ENCODE assay signal across 8 cellular contexts in the genomic region with DNA sequence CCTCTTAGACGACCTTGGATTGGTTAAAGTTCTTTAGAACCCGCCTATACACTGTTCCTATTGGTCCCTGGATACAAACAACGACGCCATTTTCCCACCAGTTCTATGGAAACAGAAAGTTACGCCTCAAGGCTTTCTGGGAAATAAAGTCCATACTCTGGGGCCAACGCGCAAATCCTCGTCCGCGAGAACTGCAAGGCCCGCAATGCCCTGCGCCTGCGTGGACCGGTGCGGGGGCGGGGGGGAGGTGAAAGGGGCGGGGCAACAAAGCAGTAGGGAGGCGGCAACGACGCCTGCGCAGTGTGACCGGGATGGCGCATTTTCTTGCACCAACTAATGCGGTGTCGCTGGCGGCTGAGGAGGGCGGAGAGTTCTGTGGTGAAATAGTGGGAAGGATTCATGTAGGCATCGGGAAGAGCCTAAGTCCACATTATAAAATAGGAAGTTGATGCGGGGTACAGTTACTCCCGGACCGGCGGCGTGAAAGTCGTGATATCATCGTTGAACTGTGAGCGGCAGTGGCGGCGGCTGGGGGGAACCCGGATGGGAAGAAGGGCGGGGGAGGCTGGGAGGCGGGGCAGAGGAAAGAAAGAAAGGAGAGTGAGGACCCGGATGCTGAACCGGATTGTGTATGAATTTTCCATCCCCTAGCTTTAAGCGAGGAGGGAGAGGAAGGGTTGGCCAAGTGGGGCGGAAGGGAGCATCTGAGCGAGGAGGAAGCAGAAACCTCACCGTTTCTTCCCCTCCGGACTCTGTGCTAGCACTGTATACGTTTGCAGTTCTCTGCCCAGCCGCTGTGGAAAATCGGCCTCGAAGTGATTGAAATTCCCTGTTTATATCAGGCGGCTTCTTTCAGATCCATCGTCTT. TPM values are rescaled to one million over a fixed set of nuclear protein-coding genes. Genes with fewer than 3 reads are reported as not detected.
DNase-seq lines count a peak whose midpoint lies in the region; ATAC-seq and TF ChIP-seq lines count a peak whose summit lies in the region.

Gene GGPS1, plus strand, starts transcription at position 300 of the 868 bp plus-strand sequence. CDS start 6,695 bp downstream, outside the sequence.

- H3K4me1 ChIP-seq in OCI-LY1 (ENCODE audit: insufficient read depth, low read length, severe bottlenecking) (peaks cover 54% of the 10 kb centered on the region), mesodermal cell (ENCODE audit: control insufficient read depth, insufficient read depth, low read length, poor library complexity, severe bottlenecking) (peaks cover 9% of the 10 kb centered on the region)

- peak within 1 kb of the TSS; percentile 84 for H3K4me2 ChIP-seq in OCI-LY1 (ENCODE audit: low read length)

- H3K9ac ChIP-seq in OCI-LY1 (ENCODE audit: low read length): peak within 1 kb of the TSS; percentile 91

- no peak within 1 kb of the TSS for H2AFZ ChIP-seq in OCI-LY1 (ENCODE audit: low read length)

- peaks cover 12% of the 10 kb centered on the region for H3K27me3 Mint-ChIP-seq in endothelial cell (ENCODE audit: unreplicated experiment)

- peak within 1 kb of the TSS; percentile 89 for H3K27ac Mint-ChIP-seq in endothelial cell (ENCODE audit: unreplicated experiment)

- peaks cover 6% of the 10 kb centered on the region for H3K36me3 Mint-ChIP-seq in endothelial cell (ENCODE audit: low read depth, unreplicated experiment)

- H3K9me3 Mint-ChIP-seq in endothelial cell (ENCODE audit: unreplicated experiment): no peaks in the 10 kb centered on the region

- H4K20me1 ChIP-seq in OCI-LY1 (ENCODE audit: insufficient read depth, low read length): no peaks in the 10 kb centered on the region

- H3K27ac ChIP-seq in OCI-LY1 (ENCODE audit: low read depth, low read length, poor library complexity, severe bottlenecking) (peak within 1 kb of the TSS; percentile 93), mesodermal cell (ENCODE audit: low read depth, low read length, severe bottlenecking) (peak within 1 kb of the TSS; percentile 97)

- H3K4me3 Mint-ChIP-seq in endothelial cell (ENCODE audit: unreplicated experiment): no peak within 1 kb of the TSS

- H3K9me3 ChIP-seq in OCI-LY1 (ENCODE audit: low read length) (no peaks in the 10 kb centered on the region), mesodermal cell (ENCODE audit: control insufficient read depth, low read length) (no peaks in the 10 kb centered on the region)

- H3K4me1 Mint-ChIP-seq in endothelial cell (ENCODE audit: unreplicated experiment): peaks cover 31% of the 10 kb centered on the region

- peak; percentile 59 for ATAC-seq in GM21526 (IDR thresholded peaks at IDR 0.05; ENCODE audit: low FRiP score, unreplicated experiment)

- H3K79me2 ChIP-seq in OCI-LY1 (ENCODE audit: insufficient read depth, low read length): peaks cover 74% of the 10 kb centered on the region

- H3K27me3 ChIP-seq in OCI-LY1 (ENCODE audit: insufficient read depth, low read length): no peaks in the 10 kb centered on the region

- peaks cover 13% of the 10 kb centered on the region; the same call in 1 of the 2 replicates for H3K36me3 ChIP-seq in OCI-LY1 (ENCODE audit: insufficient read depth, low read length)
- peaks cover 6% of the 10 kb centered on the region for H3K36me3 ChIP-seq in mesodermal cell (ENCODE audit: control insufficient read depth, insufficient read depth, low read length)

- TF ChIP-seq CTCF in OCI-LY1 (IDR thresholded peaks at IDR 0.05; ENCODE audit: low read length) (no peak), endothelial cell (IDR thresholded peaks at IDR 0.05; ENCODE audit: unreplicated experiment) (no peak)

- DNase-seq in DMS 273 (lab: John Stamatoyannopoulos, UW; ENCODE audit: unreplicated experiment): peak; percentile 100
- DNase-seq in HuH-7 (ENCODE audit: low spot score): peak; percentile 77
- DNase-seq in activated CD8-positive, alpha-beta memory T cell treated with anti-CD3 and anti-CD28 coated beads, Interleukin-2, amount 50 U/mL, for 4 hours: peak; percentile 96
- DNase-seq in endothelial cell (ENCODE audit: low spot score): peak; percentile 96
- peak; percentile 97 to 99 for DNase-seq in stimulated activated CD8-positive, alpha-beta memory T cell treated with anti-CD3 and anti-CD28 coated beads, Interleukin-15, amount 100 ng/mL, for 4 hours (ENCODE audit: low read depth in 2 of 2)

- H3K4me3 ChIP-seq in OCI-LY1 (ENCODE audit: low read depth, low read length, poor library complexity, severe bottlenecking) (peak within 1 kb of the TSS; percentile 79), mesodermal cell (ENCODE audit: extremely low read depth, insufficient read depth, low read length, poor library complexity, severe bottlenecking) (peak within 1 kb of the TSS; percentile 94)

- H3K9me2 ChIP-seq in OCI-LY1 (ENCODE audit: low read depth, low read length): no peaks in the 10 kb centered on the region

- 0% methylated on average over 37 to 47 of the region's 54 CpGs for WGBS in mesodermal cell (ENCODE audit: insufficient coverage in 2 of 2), 2 experiments

- H3F3A ChIP-seq in OCI-LY1 (ENCODE audit: insufficient read depth, low read length): no peaks in the 10 kb centered on the region

RNA-seq across cellular contexts. Expression of gene GGPS1, which starts in this region (rescaled TPM):
- total RNA-seq in endothelial cell (ENCODE audit: unreplicated experiment): 40.4 TPM
- 36.1 TPM for polyA plus RNA-seq in mesodermal cell (2013, experiment 1 of 2)
- 45.1 TPM for polyA plus RNA-seq in mesodermal cell (2013, experiment 2 of 2)

Comparison
In these comparisons a context has a peak if more than half of its experiments do, and no peak if none do; other contexts are left out.
1. Peak in every context shown above with its lines: DNase-seq, ATAC-seq, H3K4me3 ChIP-seq and H3K27ac ChIP-seq.